ENCODE assay signal across 11 cellular contexts in the genomic region with DNA sequence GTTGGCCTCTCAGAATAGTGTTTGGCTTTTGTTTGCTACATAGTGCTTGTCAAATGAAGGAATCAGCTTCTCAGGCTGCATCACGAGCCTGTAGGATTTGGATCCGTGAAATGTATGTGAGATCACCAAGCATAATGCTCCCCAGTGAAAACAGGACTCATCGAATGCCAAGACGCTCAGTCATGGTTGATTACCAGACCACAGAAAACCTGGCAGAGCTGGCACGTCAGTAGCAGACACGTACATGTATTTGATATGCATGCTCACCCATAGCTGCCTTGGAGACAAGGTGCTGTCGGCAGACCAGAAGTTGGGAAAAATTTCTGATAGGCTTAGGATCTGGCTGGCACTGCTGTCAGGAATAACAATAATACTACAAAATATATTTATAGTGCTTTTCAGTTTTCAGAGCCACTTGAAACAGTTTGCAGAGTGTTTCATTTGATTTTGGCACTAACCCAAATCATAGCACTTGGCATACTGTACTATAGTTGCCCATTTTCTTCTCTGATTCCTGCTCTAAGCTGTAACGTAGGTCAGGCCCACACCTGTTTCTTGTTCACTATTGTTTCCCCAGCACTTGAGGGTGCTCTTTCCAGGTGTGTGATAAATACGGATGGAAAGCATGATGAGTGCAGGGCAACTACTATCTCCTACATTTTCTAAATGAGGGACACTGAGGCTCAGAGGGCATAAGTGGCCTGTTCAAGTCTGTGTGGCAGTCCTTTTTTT.
DNase-seq lines count a peak whose midpoint lies in the region; ATAC-seq and TF ChIP-seq lines count a peak whose summit lies in the region.
"Had no signal": no experiment of that assay in that cellular context is flagged by ENCODE, and none has a peak within 500 bp of the region (broad histone marks: within the 10 kb centered on the region; RNA-seq: fewer than 3 reads in every experiment).

No MANE protein-coding gene starts in this region.

- H4K20me1 ChIP-seq in osteoblast (ENCODE audit: insufficient read depth, low read length), result no peaks in the 10 kb centered on the region

- H3K27me3 Mint-ChIP-seq in chondrocyte (ENCODE audit: low read depth), result no peaks in the 10 kb centered on the region
- H3K27me3 Mint-ChIP-seq: activated naive CD8-positive, alpha-beta T cell treated with anti-CD3 and anti-CD28 coated beads, Interleukin-2, amount 10 ng/mL, durations not matched to agents 7 days and 5 days; memory B cell; T-cell had no signal

- H3K27ac ChIP-seq in osteoblast (ENCODE audit: low read depth, low read length) (peak overlapping the region; percentile 87), spleen (no peak overlapping the region)

- 84 to 90% (median 88%) methylated on average over 9 of the region's 9 CpGs for WGBS in spleen, 5 donors

- no peaks in the 10 kb centered on the region for H3K27me3 ChIP-seq in osteoblast (ENCODE audit: insufficient read depth, low read length)
- no peaks in the 10 kb centered on the region for H3K27me3 ChIP-seq in spleen (replicated peaks in 1 of 7)
- H3K27me3 ChIP-seq in H7 (ENCODE audit: control insufficient read depth, insufficient read depth, low read length), result no peaks in the 10 kb centered on the region

- H3K4me1 ChIP-seq in osteoblast (ENCODE audit: insufficient read depth, low read length) (peaks cover 30% of the 10 kb centered on the region), spleen (peaks cover 0 to 34% (median 2%) of the 10 kb centered on the region in 6 donors)

- H3K4me3 ChIP-seq in osteoblast (ENCODE audit: insufficient read depth, low read length) (no peak overlapping the region), spleen (no peak overlapping the region), H7 (ENCODE audit: insufficient read depth, low read depth, low read length) (no peak overlapping the region)

- no peaks in the 10 kb centered on the region for H3K79me2 ChIP-seq in osteoblast (ENCODE audit: insufficient read depth, low read length)

- peaks cover 42% of the 10 kb centered on the region for H3K4me1 Mint-ChIP-seq in chondrocyte (ENCODE audit: low read depth)

- H3K36me3 ChIP-seq in osteoblast (ENCODE audit: insufficient read depth, low read length), result no peaks in the 10 kb centered on the region
- peaks cover 0 to 29% (median 0%) of the 10 kb centered on the region in 6 donors for H3K36me3 ChIP-seq in spleen
- H3K36me3 ChIP-seq in H7 (replicated peaks; ENCODE audit: control insufficient read depth, insufficient read depth, low read length), result no peaks in the 10 kb centered on the region

- no peak for TF ChIP-seq POLR2A in spleen (IDR thresholded peaks at IDR 0.05)

- no peak overlapping the region for H2AFZ ChIP-seq in osteoblast (ENCODE audit: low read length)

- no peak overlapping the region for H3K4me3 Mint-ChIP-seq in chondrocyte (ENCODE audit: unreplicated experiment)
- H3K4me3 Mint-ChIP-seq: activated naive CD8-positive, alpha-beta T cell treated with anti-CD3 and anti-CD28 coated beads, Interleukin-2, amount 10 ng/mL, durations not matched to agents 7 days and 5 days; memory B cell; T-cell had no signal

- TF ChIP-seq CTCF in chondrocyte (IDR thresholded peaks at IDR 0.05), result no peak
- TF ChIP-seq CTCF in osteoblast (IDR thresholded peaks at IDR 0.05; ENCODE audit: extremely low read depth, low read depth, low read length), result no peak
- no peak for TF ChIP-seq CTCF in spleen (IDR thresholded peaks at IDR 0.05 in 8 of 11, conservative IDR thresholded peaks at IDR 0.05 in 3 of 11)

- peak overlapping the region; percentile 95 for H3K27ac Mint-ChIP-seq in chondrocyte (ENCODE audit: unreplicated experiment)
- H3K27ac Mint-ChIP-seq: activated naive CD8-positive, alpha-beta T cell treated with anti-CD3 and anti-CD28 coated beads, Interleukin-2, amount 10 ng/mL, durations not matched to agents 7 days and 5 days; memory B cell; T-cell had no signal

- intact Hi-C loops in spleen (cut with DNase I; ENCODE audit: low total_unique reads), result no loop called here

- no peaks in the 10 kb centered on the region for H3K9me3 Mint-ChIP-seq in chondrocyte (ENCODE audit: low read depth)
- H3K9me3 Mint-ChIP-seq: memory B cell, T-cell had no signal

- peaks cover 2% of the 10 kb centered on the region for H3K36me3 Mint-ChIP-seq in chondrocyte (ENCODE audit: low read depth)

- peak overlapping the region; percentile 10 for H3K4me2 ChIP-seq in osteoblast (ENCODE audit: insufficient read depth, low read length)

- H3K9me3 ChIP-seq in osteoblast (ENCODE audit: low read depth, low read length) (no peaks in the 10 kb centered on the region), spleen (no peaks in the 10 kb centered on the region)

- ATAC-seq in HG02588 (IDR thresholded peaks at IDR 0.05; ENCODE audit: unreplicated experiment), result no peak
- ATAC-seq: T-cell had no signal

- peak; percentile 96 for DNase-seq in EL
- DNase-seq in NCI-H2196 (lab: John Stamatoyannopoulos, UW; ENCODE audit: unreplicated experiment), result peak; percentile 79
- no peak for DNase-seq in chondrocyte (ENCODE audit: low spot score)
- peak; percentile 69 for DNase-seq in osteoblast (ENCODE audit: insufficient read length, low spot score, missing footprints)
- DNase-seq in activated CD8-positive, alpha-beta memory T cell treated with anti-CD3 and anti-CD28 coated beads, Interleukin-2, amount 50 U/mL, for 4 hours, result no peak
- DNase-seq in spleen, result no peak
- DNase-seq in H7, result no peak
- DNase-seq: activated naive CD8-positive, alpha-beta T cell treated with anti-CD3 and anti-CD28 coated beads, Interleukin-2, amount 10 ng/mL, durations not matched to agents 7 days and 5 days; T-cell had no signal

Comparison
In these comparisons a context has a peak if more than half of its experiments do, and no peak if none do; other contexts are left out.
1. DNase-seq: peak in EL (single experiment), NCI-H2196 (single experiment) and osteoblast (single experiment); none in chondrocyte (single experiment), activated CD8-positive, alpha-beta memory T cell treated with anti-CD3 and anti-CD28 coated beads, Interleukin-2, amount 50 U/mL, for 4 hours (single experiment), spleen (single experiment) and H7 (single experiment).